1 cellular context compared by ENCODE assay signal in genomic region chr2:241354668-241355658, GRCh38.
TF ChIP-seq lines count a peak whose summit lies in the region.

No MANE protein-coding gene starts in this region.

TF ChIP-seq in K562, 482 proteins besides CTCF, POLR2A, EP300 and RAD21 (continued from another document and continues in another):
- no peak for TF ChIP-seq ZNF512 (tag; IDR thresholded peaks at IDR 0.05)
- no peak for TF ChIP-seq ZNF717 (CRISPR knock-in tag; IDR thresholded peaks at IDR 0.05)
- TF ChIP-seq NFATC3 (IDR thresholded peaks at IDR 0.05), result no peak
- no peak for TF ChIP-seq GATAD2A (IDR thresholded peaks at IDR 0.05)
- TF ChIP-seq CBX2 (IDR thresholded peaks at IDR 0.05; ENCODE audit: insufficient read depth, low read length, poor library complexity, severe bottlenecking), result no peak
- no peak for TF ChIP-seq IFI16 (CRISPR knock-in tag; IDR thresholded peaks at IDR 0.05)
- TF ChIP-seq, protein P1, sequence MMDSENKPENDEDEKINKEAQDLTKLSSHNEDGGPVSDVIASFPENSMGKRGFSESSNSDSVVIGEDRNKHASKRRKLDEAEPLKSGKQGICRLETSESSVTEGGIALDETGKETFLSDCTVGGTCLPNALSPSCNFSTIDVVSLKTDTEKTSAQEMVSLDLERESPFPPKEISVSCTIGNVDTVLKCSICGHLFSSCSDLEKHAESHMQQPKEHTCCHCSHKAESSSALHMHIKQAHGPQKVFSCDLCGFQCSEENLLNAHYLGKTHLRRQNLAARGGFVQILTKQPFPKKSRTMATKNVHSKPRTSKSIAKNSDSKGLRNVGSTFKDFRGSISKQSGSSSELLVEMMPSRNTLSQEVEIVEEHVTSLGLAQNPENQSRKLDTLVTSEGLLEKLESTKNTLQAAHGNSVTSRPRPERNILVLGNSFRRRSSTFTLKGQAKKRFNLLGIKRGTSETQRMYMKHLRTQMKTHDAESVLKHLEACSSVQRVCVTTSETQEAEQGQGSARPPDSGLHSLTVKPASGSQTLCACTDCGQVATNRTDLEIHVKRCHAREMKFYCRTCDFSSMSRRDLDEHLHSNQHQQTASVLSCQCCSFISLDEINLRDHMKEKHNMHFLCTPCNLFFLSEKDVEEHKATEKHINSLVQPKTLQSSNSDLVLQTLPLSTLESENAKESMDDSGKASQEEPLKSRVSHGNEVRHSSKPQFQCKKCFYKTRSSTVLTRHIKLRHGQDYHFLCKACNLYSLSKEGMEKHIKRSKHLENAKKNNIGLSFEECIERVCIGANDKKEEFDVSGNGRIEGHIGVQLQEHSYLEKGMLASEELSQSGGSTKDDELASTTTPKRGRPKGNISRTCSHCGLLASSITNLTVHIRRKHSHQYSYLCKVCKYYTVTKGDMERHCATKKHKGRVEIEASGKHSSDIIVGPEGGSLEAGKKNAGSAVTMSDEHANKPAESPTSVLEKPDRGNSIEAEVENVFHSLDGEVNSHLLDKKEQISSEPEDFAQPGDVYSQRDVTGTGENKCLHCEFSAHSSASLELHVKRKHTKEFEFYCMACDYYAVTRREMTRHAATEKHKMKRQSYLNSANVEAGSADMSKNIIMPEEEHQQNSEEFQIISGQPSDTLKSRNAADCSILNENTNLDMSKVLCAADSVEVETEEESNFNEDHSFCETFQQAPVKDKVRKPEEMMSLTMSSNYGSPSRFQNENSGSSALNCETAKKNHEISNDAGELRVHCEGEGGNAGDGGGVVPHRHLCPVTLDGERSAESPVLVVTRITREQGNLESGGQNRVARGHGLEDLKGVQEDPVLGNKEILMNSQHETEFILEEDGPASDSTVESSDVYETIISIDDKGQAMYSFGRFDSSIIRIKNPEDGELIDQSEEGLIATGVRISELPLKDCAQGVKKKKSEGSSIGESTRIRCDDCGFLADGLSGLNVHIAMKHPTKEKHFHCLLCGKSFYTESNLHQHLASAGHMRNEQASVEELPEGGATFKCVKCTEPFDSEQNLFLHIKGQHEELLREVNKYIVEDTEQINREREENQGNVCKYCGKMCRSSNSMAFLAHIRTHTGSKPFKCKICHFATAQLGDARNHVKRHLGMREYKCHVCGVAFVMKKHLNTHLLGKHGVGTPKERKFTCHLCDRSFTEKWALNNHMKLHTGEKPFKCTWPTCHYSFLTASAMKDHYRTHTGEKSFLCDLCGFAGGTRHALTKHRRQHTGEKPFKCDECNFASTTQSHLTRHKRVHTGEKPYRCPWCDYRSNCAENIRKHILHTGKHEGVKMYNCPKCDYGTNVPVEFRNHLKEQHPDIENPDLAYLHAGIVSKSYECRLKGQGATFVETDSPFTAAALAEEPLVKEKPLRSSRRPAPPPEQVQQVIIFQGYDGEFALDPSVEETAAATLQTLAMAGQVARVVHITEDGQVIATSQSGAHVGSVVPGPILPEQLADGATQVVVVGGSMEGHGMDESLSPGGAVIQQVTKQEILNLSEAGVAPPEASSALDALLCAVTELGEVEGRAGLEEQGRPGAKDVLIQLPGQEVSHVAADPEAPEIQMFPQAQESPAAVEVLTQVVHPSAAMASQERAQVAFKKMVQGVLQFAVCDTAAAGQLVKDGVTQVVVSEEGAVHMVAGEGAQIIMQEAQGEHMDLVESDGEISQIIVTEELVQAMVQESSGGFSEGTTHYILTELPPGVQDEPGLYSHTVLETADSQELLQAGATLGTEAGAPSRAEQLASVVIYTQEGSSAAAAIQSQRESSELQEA (IDR thresholded peaks at IDR 0.05; ENCODE audit: low read depth), result no peak
- TF ChIP-seq ESRRA (IDR thresholded peaks at IDR 0.05; ENCODE audit: borderline replicate concordance, low read depth), result no peak
- TF ChIP-seq ATF1 (CRISPR knock-in tag; IDR thresholded peaks at IDR 0.05), result no peak
- no peak for TF ChIP-seq ATF1 (tag; IDR thresholded peaks at IDR 0.05)
- no peak for TF ChIP-seq RBM34 (IDR thresholded peaks at IDR 0.05; ENCODE audit: borderline replicate concordance, insufficient read depth, low read length)
- no peak for TF ChIP-seq CBFB (CRISPR knock-in tag; IDR thresholded peaks at IDR 0.05)
- no peak for TF ChIP-seq KLF10 (CRISPR knock-in tag; IDR thresholded peaks at IDR 0.05)
- TF ChIP-seq PTTG1 (tag; IDR thresholded peaks at IDR 0.05; ENCODE audit: low read depth), result no peak
- no peak for TF ChIP-seq MED1 (CRISPR knock-in tag; IDR thresholded peaks at IDR 0.05; ENCODE audit: borderline replicate concordance)
- peak; percentile 8; the same call in 1 of the 2 replicates for TF ChIP-seq ZNF316 (IDR thresholded peaks at IDR 0.05)
- TF ChIP-seq HDAC1 (IDR thresholded peaks at IDR 0.05), result 0 out of 4 replicates have a peak, but pooled peaks of 1 of the 2 experiments have one; percentile 25
- no peak for TF ChIP-seq ZSCAN29 (IDR thresholded peaks at IDR 0.05)
- TF ChIP-seq, protein P2, sequence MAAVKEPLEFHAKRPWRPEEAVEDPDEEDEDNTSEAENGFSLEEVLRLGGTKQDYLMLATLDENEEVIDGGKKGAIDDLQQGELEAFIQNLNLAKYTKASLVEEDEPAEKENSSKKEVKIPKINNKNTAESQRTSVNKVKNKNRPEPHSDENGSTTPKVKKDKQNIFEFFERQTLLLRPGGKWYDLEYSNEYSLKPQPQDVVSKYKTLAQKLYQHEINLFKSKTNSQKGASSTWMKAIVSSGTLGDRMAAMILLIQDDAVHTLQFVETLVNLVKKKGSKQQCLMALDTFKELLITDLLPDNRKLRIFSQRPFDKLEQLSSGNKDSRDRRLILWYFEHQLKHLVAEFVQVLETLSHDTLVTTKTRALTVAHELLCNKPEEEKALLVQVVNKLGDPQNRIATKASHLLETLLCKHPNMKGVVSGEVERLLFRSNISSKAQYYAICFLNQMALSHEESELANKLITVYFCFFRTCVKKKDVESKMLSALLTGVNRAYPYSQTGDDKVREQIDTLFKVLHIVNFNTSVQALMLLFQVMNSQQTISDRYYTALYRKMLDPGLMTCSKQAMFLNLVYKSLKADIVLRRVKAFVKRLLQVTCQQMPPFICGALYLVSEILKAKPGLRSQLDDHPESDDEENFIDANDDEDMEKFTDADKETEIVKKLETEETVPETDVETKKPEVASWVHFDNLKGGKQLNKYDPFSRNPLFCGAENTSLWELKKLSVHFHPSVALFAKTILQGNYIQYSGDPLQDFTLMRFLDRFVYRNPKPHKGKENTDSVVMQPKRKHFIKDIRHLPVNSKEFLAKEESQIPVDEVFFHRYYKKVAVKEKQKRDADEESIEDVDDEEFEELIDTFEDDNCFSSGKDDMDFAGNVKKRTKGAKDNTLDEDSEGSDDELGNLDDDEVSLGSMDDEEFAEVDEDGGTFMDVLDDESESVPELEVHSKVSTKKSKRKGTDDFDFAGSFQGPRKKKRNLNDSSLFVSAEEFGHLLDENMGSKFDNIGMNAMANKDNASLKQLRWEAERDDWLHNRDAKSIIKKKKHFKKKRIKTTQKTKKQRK (IDR thresholded peaks at IDR 0.05; ENCODE audit: borderline replicate concordance, low read depth, low read length), result no peak
- TF ChIP-seq KLF6 (CRISPR knock-in tag; IDR thresholded peaks at IDR 0.05; ENCODE audit: borderline replicate concordance), result no peak
- TF ChIP-seq RNF219 (CRISPR knock-in tag; IDR thresholded peaks at IDR 0.05), result no peak
- peak; percentile 50 for TF ChIP-seq RBM39 (optimal IDR thresholded peaks at IDR 0.05; ENCODE audit: low read depth, low read length)
- TF ChIP-seq NUFIP1 (IDR thresholded peaks at IDR 0.05; ENCODE audit: partially characterized antibody), result no peak
- TF ChIP-seq, protein P3, sequence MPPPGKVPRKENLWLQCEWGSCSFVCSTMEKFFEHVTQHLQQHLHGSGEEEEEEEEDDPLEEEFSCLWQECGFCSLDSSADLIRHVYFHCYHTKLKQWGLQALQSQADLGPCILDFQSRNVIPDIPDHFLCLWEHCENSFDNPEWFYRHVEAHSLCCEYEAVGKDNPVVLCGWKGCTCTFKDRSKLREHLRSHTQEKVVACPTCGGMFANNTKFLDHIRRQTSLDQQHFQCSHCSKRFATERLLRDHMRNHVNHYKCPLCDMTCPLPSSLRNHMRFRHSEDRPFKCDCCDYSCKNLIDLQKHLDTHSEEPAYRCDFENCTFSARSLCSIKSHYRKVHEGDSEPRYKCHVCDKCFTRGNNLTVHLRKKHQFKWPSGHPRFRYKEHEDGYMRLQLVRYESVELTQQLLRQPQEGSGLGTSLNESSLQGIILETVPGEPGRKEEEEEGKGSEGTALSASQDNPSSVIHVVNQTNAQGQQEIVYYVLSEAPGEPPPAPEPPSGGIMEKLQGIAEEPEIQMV (tag; conservative IDR thresholded peaks at IDR 0.05; ENCODE audit: low read depth), result no peak
- TF ChIP-seq KDM1A (IDR thresholded peaks at IDR 0.05), result no peak
- TF ChIP-seq SETDB1 (IDR thresholded peaks at IDR 0.05; ENCODE audit: low read length), result no peak
- TF ChIP-seq CREBBP (IDR thresholded peaks at IDR 0.05; ENCODE audit: low read depth, low read length), result no peak
- TF ChIP-seq, protein P4, sequence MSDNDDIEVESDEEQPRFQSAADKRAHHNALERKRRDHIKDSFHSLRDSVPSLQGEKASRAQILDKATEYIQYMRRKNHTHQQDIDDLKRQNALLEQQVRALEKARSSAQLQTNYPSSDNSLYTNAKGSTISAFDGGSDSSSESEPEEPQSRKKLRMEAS (CRISPR knock-in tag; IDR thresholded peaks at IDR 0.05), result peak; percentile 56
- no peak for TF ChIP-seq KHSRP (IDR thresholded peaks at IDR 0.05)
- TF ChIP-seq TEAD1 (CRISPR knock-in tag; IDR thresholded peaks at IDR 0.05), result 0 out of 4 replicates have a peak, but pooled peaks of 1 of the 2 experiments have one; percentile 29
- no peak for TF ChIP-seq EHMT2 (IDR thresholded peaks at IDR 0.05)
- TF ChIP-seq KDM4B (IDR thresholded peaks at IDR 0.05; ENCODE audit: borderline replicate concordance in 2 of 2, low read depth in 1 of 2), result no peak
- TF ChIP-seq CREB5 (CRISPR knock-in tag; IDR thresholded peaks at IDR 0.05), result no peak
- TF ChIP-seq EP400 (IDR thresholded peaks at IDR 0.05), result no peak
- TF ChIP-seq POLR2H (tag; IDR thresholded peaks at IDR 0.05; ENCODE audit: low read depth), result no peak
- TF ChIP-seq, protein P5, sequence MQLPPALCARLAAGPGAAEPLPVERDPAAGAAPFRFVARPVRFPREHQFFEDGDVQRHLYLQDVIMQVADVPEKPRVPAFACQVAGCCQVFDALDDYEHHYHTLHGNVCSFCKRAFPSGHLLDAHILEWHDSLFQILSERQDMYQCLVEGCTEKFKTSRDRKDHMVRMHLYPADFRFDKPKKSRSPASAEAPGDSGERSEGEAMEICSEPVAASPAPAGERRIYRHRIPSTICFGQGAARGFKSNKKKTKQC (CRISPR knock-in tag; IDR thresholded peaks at IDR 0.05), result no peak
- peak; percentile 76 for TF ChIP-seq ZFX (CRISPR knock-in tag; IDR thresholded peaks at IDR 0.05)
- no peak for TF ChIP-seq ZNF224 (CRISPR knock-in tag; IDR thresholded peaks at IDR 0.05)
- TF ChIP-seq MYC (IDR thresholded peaks at IDR 0.05; ENCODE audit: low read depth, low read length), result no peak
- TF ChIP-seq MYC (CRISPR knock-in tag; IDR thresholded peaks at IDR 0.05; ENCODE audit: borderline replicate concordance, low read depth), result no peak
- peak; percentile 23; the same call in 1 of the 2 replicates for TF ChIP-seq PHF8 (IDR thresholded peaks at IDR 0.05; ENCODE audit: borderline replicate concordance, low read length)
- TF ChIP-seq CCAR2 (IDR thresholded peaks at IDR 0.05; ENCODE audit: low read depth, low read length), result no peak
- no peak for TF ChIP-seq NONO (IDR thresholded peaks at IDR 0.05; ENCODE audit: low read depth in 2 of 2, low read length in 1 of 2)
- TF ChIP-seq MEF2D (tag; conservative IDR thresholded peaks at IDR 0.05; ENCODE audit: low read depth), result no peak
- TF ChIP-seq ZNF124 (CRISPR knock-in tag; IDR thresholded peaks at IDR 0.05), result no peak
- TF ChIP-seq ZNF311 (CRISPR knock-in tag; IDR thresholded peaks at IDR 0.05), result no peak
- no peak for TF ChIP-seq SNRNP70 (optimal IDR thresholded peaks at IDR 0.05; ENCODE audit: low read depth, low read length)
- no peak for TF ChIP-seq NFIX (CRISPR knock-in tag; IDR thresholded peaks at IDR 0.05; ENCODE audit: low read depth)
- no peak for TF ChIP-seq ZNF778 (CRISPR knock-in tag; IDR thresholded peaks at IDR 0.05)
- TF ChIP-seq TFAM (CRISPR knock-in tag; conservative IDR thresholded peaks at IDR 0.05), result no peak
- TF ChIP-seq ZNF133 (CRISPR knock-in tag; IDR thresholded peaks at IDR 0.05), result no peak
- no peak for TF ChIP-seq ZNF146 (CRISPR knock-in tag; IDR thresholded peaks at IDR 0.05; ENCODE audit: unreplicated experiment)
